Comparison of ENCODE assay signal across 8 cellular contexts in the genomic region with DNA sequence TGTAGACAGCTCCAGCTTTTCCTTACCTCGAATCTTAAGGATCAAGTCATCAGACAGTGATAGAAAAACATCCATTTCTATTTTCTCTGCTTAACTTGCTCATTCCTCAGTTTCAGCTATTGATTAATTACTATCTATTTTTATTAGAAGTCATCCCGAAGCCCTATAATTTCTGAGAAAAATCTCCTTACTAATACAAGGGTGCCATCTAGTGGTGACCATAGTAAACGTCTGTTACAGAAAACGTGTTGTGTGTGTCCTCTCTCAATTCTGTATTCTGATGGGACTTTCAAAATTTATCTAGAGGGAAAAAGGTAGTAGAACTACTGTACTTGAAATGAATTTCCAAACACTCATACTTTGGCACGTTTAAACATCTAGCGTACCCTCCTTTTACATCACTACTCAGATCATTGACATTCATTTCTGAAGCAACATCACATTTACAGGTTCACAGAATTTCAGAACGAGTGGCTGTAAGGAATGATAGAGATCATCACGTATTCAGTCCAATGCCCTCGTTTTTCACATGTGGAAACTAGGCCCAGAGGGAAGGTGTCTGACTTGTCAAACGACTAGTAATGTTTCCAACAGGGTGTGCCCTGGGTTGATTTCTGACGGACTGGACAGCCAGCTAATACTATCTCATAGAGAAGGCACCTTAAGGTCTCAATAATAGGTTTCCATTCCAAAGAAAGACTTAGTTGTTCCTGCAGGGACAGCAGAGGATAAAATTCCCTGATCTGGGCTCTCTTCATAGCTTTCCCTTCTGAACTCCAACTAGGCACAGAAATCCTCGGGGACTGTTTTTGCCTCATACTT. TPM values are rescaled to one million over a fixed set of nuclear protein-coding genes. Genes with fewer than 3 reads are reported as not detected.
DNase-seq lines count a peak whose midpoint lies in the region; ATAC-seq and TF ChIP-seq lines count a peak whose summit lies in the region.

No MANE protein-coding gene starts in this region.

- peak; percentile 38 for ATAC-seq in activated CD4-positive, alpha-beta T cell treated with anti-CD3 and anti-CD28 coated beads for 36 hours
- no peak for ATAC-seq in omental fat pad (ENCODE audit: low FRiP score)
- no peak for ATAC-seq in HG02870 (IDR thresholded peaks at IDR 0.05; ENCODE audit: unreplicated experiment)
- no peak for ATAC-seq in GM18868 (IDR thresholded peaks at IDR 0.05; ENCODE audit: unreplicated experiment)

- peaks cover 19% of the 10 kb centered on the region for H3K36me3 Mint-ChIP-seq in activated CD4-positive, alpha-beta T cell treated with anti-CD3 and anti-CD28 coated beads for 36 hours (ENCODE audit: low read depth)

- CTCF ChIA-PET in activated CD4-positive, alpha-beta T cell treated with anti-CD3 and anti-CD28 coated beads for 36 hours (lab: Charles Lee) = interaction anchor here (0.7 to 4.3 kb wide), 37 partner anchors 9 to 492 kb away, joined by 3 to 42 read pairs (median 5); a partner anchor contains a TSS

- no peak overlapping the region for H3K4me3 Mint-ChIP-seq in activated CD4-positive, alpha-beta T cell treated with anti-CD3 and anti-CD28 coated beads for 36 hours

- peaks cover 18% of the 10 kb centered on the region for H3K4me1 Mint-ChIP-seq in activated CD4-positive, alpha-beta T cell treated with anti-CD3 and anti-CD28 coated beads for 36 hours

- no peak for DNase-seq in activated CD4-positive, alpha-beta T cell treated with anti-CD3 and anti-CD28 coated beads for 36 hours
- DNase-seq in activated CD4-positive, alpha-beta T cell treated with anti-CD3 and anti-CD28 coated beads, Interleukin-2, amount 50 U/mL, for 48 hours = no peak
- DNase-seq in NCI-H1105 treated with DMSO at 0.1 percent for 48 hours (lab: John Stamatoyannopoulos, UW) (peak; percentile 76), SW 1271 (lab: John Stamatoyannopoulos, UW) (peak; percentile 16 to 54), fibroblast of peridontal ligament (ENCODE audit: extremely low read depth) (peak; percentile 75), omental fat pad (ENCODE audit: low spot score) (no peak)

- TF ChIP-seq CTCF in omental fat pad (IDR thresholded peaks at IDR 0.05) = peak in 2 of 3 donors; percentile 10 to 24

- POLR2A ChIA-PET in activated CD4-positive, alpha-beta T cell treated with anti-CD3 and anti-CD28 coated beads for 36 hours (lab: Charles Lee) = no interaction called here

- no peaks in the 10 kb centered on the region for H3K27me3 Mint-ChIP-seq in activated CD4-positive, alpha-beta T cell treated with anti-CD3 and anti-CD28 coated beads for 36 hours

- H3K9me3 Mint-ChIP-seq in activated CD4-positive, alpha-beta T cell treated with anti-CD3 and anti-CD28 coated beads for 36 hours (ENCODE audit: low read depth) = peaks cover 8% of the 10 kb centered on the region

- no peak overlapping the region for H3K27ac Mint-ChIP-seq in activated CD4-positive, alpha-beta T cell treated with anti-CD3 and anti-CD28 coated beads for 36 hours

- intact Hi-C loops in activated CD4-positive, alpha-beta T cell treated with anti-CD3 and anti-CD28 coated beads for 36 hours (cut with DNase I, micrococcal nuclease) = loop anchor here (1.0 to 5.0 kb wide), 6 partner anchors 70 to 616 kb away; a partner anchor contains a TSS

RNA-seq across cellular contexts. Expression of a gene that starts 25.6 kb away (rescaled TPM):
- total RNA-seq in activated CD4-positive, alpha-beta T cell treated with anti-CD3 and anti-CD28 coated beads for 36 hours = 10 to 100 TPM; 22.1 to 27.7 TPM
- 10 to 100 TPM; 31.7 to 44.9 (median 34.0) TPM for total RNA-seq in omental fat pad

Comparison
In these comparisons a context has a peak if more than half of its experiments do, and no peak if none do; other contexts are left out.
1. DNase-seq: peak in NCI-H1105 treated with DMSO at 0.1 percent for 48 hours (single experiment), SW 1271 (2 of 2) and fibroblast of peridontal ligament (single experiment); none in activated CD4-positive, alpha-beta T cell treated with anti-CD3 and anti-CD28 coated beads for 36 hours (single experiment), activated CD4-positive, alpha-beta T cell treated with anti-CD3 and anti-CD28 coated beads, Interleukin-2, amount 50 U/mL, for 48 hours (0 of 2) and omental fat pad (single experiment).